Comparison of ENCODE assay signal across 8 cellular contexts in genomic region chr17:82204831-82205719, GRCh38. TPM values are rescaled to one million over a fixed set of nuclear protein-coding genes. Genes with fewer than 3 reads are reported as not detected.
DNase-seq lines count a peak whose midpoint lies in the region; ATAC-seq, FAIRE-seq and TF ChIP-seq lines count a peak whose summit lies in the region.

No MANE protein-coding gene starts in this region.

- CTCF ChIA-PET in HepG2 (lab: Yijun Ruan, JAX; ENCODE audit: low intra/inter-chr PET ratio, low total read pairs) = interaction anchor here (0.6 to 1.5 kb wide), 4 partner anchors 11 to 115 kb away, joined by 3 to 7 read pairs (median 4); no protein-coding TSS in a partner anchor

- POLR2A ChIA-PET in HepG2 (lab: Yijun Ruan, JAX) = interaction anchor here (0.8 to 2.0 kb wide), 12 partner anchors 9 to 168 kb away, joined by 3 to 28 read pairs (median 3); partner anchors contain the start of genes DCXR and SLC16A3

- no peaks in the 10 kb centered on the region for H4K20me1 ChIP-seq in HepG2 (ENCODE audit: insufficient read depth, low read length)

- intact Hi-C loops in HepG2 (cut with micrococcal nuclease; ENCODE audit: unreplicated experiment) = no loop called here

- H3K9me3 ChIP-seq in adipocyte (ENCODE audit: control insufficient read depth, low read length) = no peaks in the 10 kb centered on the region
- no peaks in the 10 kb centered on the region for H3K9me3 ChIP-seq in HepG2 (ENCODE audit: low read length)

- H3K27me3 ChIP-seq in adipocyte (replicated peaks; ENCODE audit: control insufficient read depth, insufficient read depth, low read length) = no peaks in the 10 kb centered on the region
- no peaks in the 10 kb centered on the region for H3K27me3 ChIP-seq in HepG2 (ENCODE audit: control insufficient read depth in 1 of 2, insufficient read depth in 2 of 2, low read length in 2 of 2)

- ATAC-seq in HepG2 = peak; percentile 43
- ATAC-seq in HG03139 (IDR thresholded peaks at IDR 0.05; ENCODE audit: unreplicated experiment) = no peak
- no peak for ATAC-seq in HG03442 (IDR thresholded peaks at IDR 0.05; ENCODE audit: unreplicated experiment)

- no peak overlapping the region for H3K4me2 ChIP-seq in HepG2 (ENCODE audit: low read depth, low read length)

- no peaks in the 10 kb centered on the region for H3K79me2 ChIP-seq in HepG2 (ENCODE audit: insufficient read depth, low read length)

- TF ChIP-seq RAD21 in HepG2 (CRISPR knock-in tag; IDR thresholded peaks at IDR 0.05) = no peak

- no peak for TF ChIP-seq CTCF in HepG2 (CRISPR knock-in tag; IDR thresholded peaks at IDR 0.05)

- TF ChIP-seq EP300 in HepG2 (IDR thresholded peaks at IDR 0.05; ENCODE audit: low read depth in 2 of 2, low read length in 2 of 2) = no peak
- TF ChIP-seq EP300 in HepG2 (CRISPR knock-in tag; IDR thresholded peaks at IDR 0.05; ENCODE audit: borderline replicate concordance) = no peak

- H3K4me1 ChIP-seq in adipocyte (ENCODE audit: control insufficient read depth, insufficient read depth, low read length) = peaks cover 18% of the 10 kb centered on the region
- H3K4me1 ChIP-seq in HepG2 (ENCODE audit: insufficient read depth, low read length) = peaks cover 20% of the 10 kb centered on the region

- H3K27ac ChIP-seq in HepG2 (ENCODE audit: extremely low read length, insufficient read depth, low read length) = no peak overlapping the region

- 78% methylated on average over 16 of the region's 25 CpGs for WGBS in HepG2 (ENCODE audit: low lambda C conversion rate)

- no peak for FAIRE-seq in HepG2 (lab: Jason Lieb, UNC)

- TF ChIP-seq POLR2A in HepG2 (IDR thresholded peaks at IDR 0.05; ENCODE audit: insufficient read depth in 1 of 2, low read depth in 2 of 2, low read length in 2 of 2) = no peak

- no peak overlapping the region for H2AFZ ChIP-seq in HepG2 (ENCODE audit: low read length)

- BruUV-seq in HepG2 (replicated peaks; lab: Mats Ljungman, UMichigan) = no TSS peak

- in situ Hi-C loops in HepG2 (cut with HindIII; ENCODE audit: extremely low pct_ligation_motif_present, low pct_unique_long_range_greater_than_20kb) = no loop called here

- H3K9ac ChIP-seq in adipocyte (ENCODE audit: low read length) (peak overlapping the region; percentile 84), HepG2 (ENCODE audit: insufficient read depth, low read depth, low read length) (no peak overlapping the region)

- peak overlapping the region; percentile 35 for H3K4me3 ChIP-seq in adipocyte (ENCODE audit: low read length)
- H3K4me3 ChIP-seq in HepG2 (replicated peaks in 1 of 3; ENCODE audit: insufficient read depth in 1 of 3, low read depth in 2 of 3, low read length in 3 of 3) = no peak overlapping the region

- peak; percentile 31 for DNase-seq in NCI-H82 (lab: John Stamatoyannopoulos, UW)
- DNase-seq in NCI-H82 treated with DMSO at 0.1 percent for 48 hours (lab: John Stamatoyannopoulos, UW; ENCODE audit: unreplicated experiment) = no peak
- DNase-seq in NCI-H2171 (lab: John Stamatoyannopoulos, UW) = peak; percentile 49
- peak; percentile 72 for DNase-seq in adipocyte (ENCODE audit: low read depth)
- no peak for DNase-seq in HepG2 (ENCODE audit: low spot score)
- no peak for DNase-seq in NCI-H2029 (lab: John Stamatoyannopoulos, UW)

- H3K36me3 ChIP-seq in adipocyte (ENCODE audit: control insufficient read depth, insufficient read depth, low read length, severe bottlenecking) (peaks cover 5% of the 10 kb centered on the region), HepG2 (replicated peaks in 1 of 2; ENCODE audit: control insufficient read depth in 1 of 2, insufficient read depth in 2 of 2, low read length in 2 of 2) (peaks cover 2 to 3% of the 10 kb centered on the region in 2 experiments; a peak in 2 of 5 replicates)

TF ChIP-seq in HepG2, 621 proteins besides CTCF, POLR2A, EP300 and RAD21 (continues in another document):
- no peak for TF ChIP-seq ZNF644 (CRISPR knock-in tag; IDR thresholded peaks at IDR 0.05; ENCODE audit: low read depth)
- TF ChIP-seq HNF4G (IDR thresholded peaks at IDR 0.05; ENCODE audit: borderline replicate concordance, low read depth, low read length) = no peak
- no peak for TF ChIP-seq HNF4G (CRISPR knock-in tag; IDR thresholded peaks at IDR 0.05; ENCODE audit: borderline replicate concordance, low read depth)
- TF ChIP-seq CHD4 (IDR thresholded peaks at IDR 0.05; ENCODE audit: borderline replicate concordance, low read length) = no peak
- TF ChIP-seq ZFAT (CRISPR knock-in tag; conservative IDR thresholded peaks at IDR 0.05) = no peak
- TF ChIP-seq DDIT3 (CRISPR knock-in tag; IDR thresholded peaks at IDR 0.05) = no peak
- TF ChIP-seq ZNF17 (CRISPR knock-in tag; IDR thresholded peaks at IDR 0.05) = no peak
- no peak for TF ChIP-seq HINFP (CRISPR knock-in tag; IDR thresholded peaks at IDR 0.05; ENCODE audit: low read depth)
- TF ChIP-seq PBX2 (CRISPR knock-in tag; IDR thresholded peaks at IDR 0.05) = no peak

RNA-seq across cellular contexts. Expression of gene CCDC57, which starts 7.6 kb away (rescaled TPM):
- total RNA-seq in HepG2 (2016; rRNA removed; fragmentation: Illumina TruSeq; extraction: Trizol) = 54.8 and 59.9 TPM in 2 replicates
- total RNA-seq in HepG2 (2016; cell fraction: cytosol; rRNA removed; fragmentation: Illumina TruSeq; extraction: Trizol; ENCODE audit: low read depth) = 85.1 and 122 TPM in 2 replicates
- 54.5 and 62.8 TPM in 2 replicates for total RNA-seq in HepG2 (2016; cell fraction: insoluble cytoplasmic fraction; rRNA removed; fragmentation: Illumina TruSeq; extraction: Trizol)
- total RNA-seq in HepG2 (2016; cell fraction: membrane; rRNA removed; fragmentation: Illumina TruSeq; extraction: Trizol) = 78.3 and 105 TPM in 2 replicates
- 40.6 and 45.1 TPM in 2 replicates for total RNA-seq in HepG2 (2016; cell fraction: nucleus; rRNA removed; fragmentation: Illumina TruSeq; extraction: Trizol)
- polyA plus RNA-seq in HepG2 (2011; rRNA removed) = 59.3 and 69.8 TPM in 2 replicates
- 59.9 and 140 TPM in 2 replicates for polyA plus RNA-seq in HepG2 (2011; cell fraction: cytosol; rRNA removed)
- 103 and 130 TPM in 2 replicates for polyA plus RNA-seq in HepG2 (2011; cell fraction: nucleus; rRNA removed)
- polyA plus RNA-seq in HepG2 (2012) = 48.8 and 63.7 TPM in 2 replicates
- polyA plus RNA-seq in HepG2 (2016; cell fraction: cytosol; fragmentation: Illumina TruSeq; extraction: Trizol; ENCODE audit: low read depth) = 113 and 149 TPM in 2 replicates
- 62.5 and 66.4 TPM in 2 replicates for polyA plus RNA-seq in HepG2 (2016; cell fraction: insoluble cytoplasmic fraction; fragmentation: Illumina TruSeq; extraction: Trizol; ENCODE audit: low read depth)
- polyA plus RNA-seq in HepG2 (2016; cell fraction: membrane; fragmentation: Illumina TruSeq; extraction: Trizol; ENCODE audit: low read depth) = 95.1 and 110 TPM in 2 replicates
- 121 and 124 TPM in 2 replicates for polyA plus RNA-seq in HepG2 (2016; cell fraction: nucleus; fragmentation: Illumina TruSeq; extraction: Trizol; ENCODE audit: insufficient read depth, low read depth)
- 23.1 and 32.6 TPM in 2 replicates for polyA minus RNA-seq in HepG2 (2011; rRNA and poly(A)+ RNA removed; ENCODE audit: low replicate concordance)
- 18.1 and 19.8 TPM in 2 replicates for polyA minus RNA-seq in HepG2 (2011; cell fraction: cytosol; rRNA and poly(A)+ RNA removed)
- polyA minus RNA-seq in HepG2 (2011; cell fraction: nucleus; rRNA and poly(A)+ RNA removed) = 27.6 and 37.2 TPM in 2 replicates

RNA-seq across cellular contexts. Expression of gene SLC16A3, which starts 23.8 kb away (rescaled TPM):
- total RNA-seq in HepG2 (2016; rRNA removed; fragmentation: Illumina TruSeq; extraction: Trizol) = 99.9 and 242 TPM in 2 replicates
- 51.0 and 61.4 TPM in 2 replicates for total RNA-seq in HepG2 (2016; cell fraction: cytosol; rRNA removed; fragmentation: Illumina TruSeq; extraction: Trizol; ENCODE audit: low read depth)
- 83.6 and 248 TPM in 2 replicates for total RNA-seq in HepG2 (2016; cell fraction: insoluble cytoplasmic fraction; rRNA removed; fragmentation: Illumina TruSeq; extraction: Trizol)
- total RNA-seq in HepG2 (2016; cell fraction: membrane; rRNA removed; fragmentation: Illumina TruSeq; extraction: Trizol) = 88.3 and 97.4 TPM in 2 replicates
- total RNA-seq in HepG2 (2016; cell fraction: nucleus; rRNA removed; fragmentation: Illumina TruSeq; extraction: Trizol) = 164 and 200 TPM in 2 replicates
- polyA plus RNA-seq in HepG2 (2011; rRNA removed) = 349 and 598 TPM in 2 replicates
- polyA plus RNA-seq in HepG2 (2011; cell fraction: cytosol; rRNA removed) = 384 and 554 TPM in 2 replicates
- 293 and 327 TPM in 2 replicates for polyA plus RNA-seq in HepG2 (2011; cell fraction: nucleus; rRNA removed)
- 348 and 404 TPM in 2 replicates for polyA plus RNA-seq in HepG2 (2012)
- polyA plus RNA-seq in HepG2 (2016; cell fraction: cytosol; fragmentation: Illumina TruSeq; extraction: Trizol; ENCODE audit: low read depth) = 38.7 and 40.7 TPM in 2 replicates
- polyA plus RNA-seq in HepG2 (2016; cell fraction: insoluble cytoplasmic fraction; fragmentation: Illumina TruSeq; extraction: Trizol; ENCODE audit: low read depth) = 95.9 and 111 TPM in 2 replicates
- 61.0 and 65.9 TPM in 2 replicates for polyA plus RNA-seq in HepG2 (2016; cell fraction: membrane; fragmentation: Illumina TruSeq; extraction: Trizol; ENCODE audit: low read depth)
- 334 and 368 TPM in 2 replicates for polyA plus RNA-seq in HepG2 (2016; cell fraction: nucleus; fragmentation: Illumina TruSeq; extraction: Trizol; ENCODE audit: insufficient read depth, low read depth)
- polyA minus RNA-seq in HepG2 (2011; rRNA and poly(A)+ RNA removed; ENCODE audit: low replicate concordance) = 181 and 1,731 TPM in 2 replicates
- polyA minus RNA-seq in HepG2 (2011; cell fraction: cytosol; rRNA and poly(A)+ RNA removed) = 365 and 408 TPM in 2 replicates
- polyA minus RNA-seq in HepG2 (2011; cell fraction: nucleus; rRNA and poly(A)+ RNA removed) = 137 and 145 TPM in 2 replicates

Comparison
In these comparisons a context has a peak if more than half of its experiments do, and no peak if none do; other contexts are left out.
1. DNase-seq: peak in NCI-H82 (single experiment), NCI-H2171 (single experiment) and adipocyte (single experiment); none in NCI-H82 treated with DMSO at 0.1 percent for 48 hours (single experiment), HepG2 (single experiment) and NCI-H2029 (single experiment).